7 cellular contexts compared by ENCODE assay signal in genomic region chr12:6915023-6915788, GRCh38. TPM values are rescaled to one million over a fixed set of nuclear protein-coding genes. Genes with fewer than 3 reads are reported as not detected.
DNase-seq lines count a peak whose midpoint lies in the region; ATAC-seq and TF ChIP-seq lines count a peak whose summit lies in the region.
"Had no signal": no experiment of that assay in that cellular context is flagged by ENCODE, and none has a peak within 500 bp of the region (broad histone marks: within the 10 kb centered on the region; RNA-seq: fewer than 3 reads in every experiment).

No MANE protein-coding gene starts in this region.

- WGBS in esophagus squamous epithelium, 2 donors = 17 to 18% methylated on average over 14 of the region's 26 CpGs
- 17 to 25% (median 18%) methylated on average over 25 to 26 of the region's 26 CpGs for WGBS in stomach, 5 donors

- TF ChIP-seq POLR2A in esophagus squamous epithelium (IDR thresholded peaks at IDR 0.05) (no peak), stomach (IDR thresholded peaks at IDR 0.05) (no peak)

- ATAC-seq in HG03139 (IDR thresholded peaks at IDR 0.05; ENCODE audit: unreplicated experiment) = no peak

- intact Hi-C loops in esophagus squamous epithelium (cut with DNase I) = no loop called here
- intact Hi-C loops in stomach (cut with DNase I; ENCODE audit: low total_unique reads) = no loop called here

- DNase-seq in Caki2 (ENCODE audit: low read depth) (peak; percentile 67), NCI-H226 (peak; percentile 44), esophagus squamous epithelium (lab: John Stamatoyannopoulos, UW) (no peak), stomach (no peak), mucosa of gallbladder (ENCODE audit: low spot score) (no peak)

- H3K9me3 ChIP-seq in esophagus squamous epithelium = no peaks in the 10 kb centered on the region
- H3K9me3 ChIP-seq in stomach = no peaks in the 10 kb centered on the region

- H3K27me3 ChIP-seq in esophagus squamous epithelium (peaks cover 0 to 10% (median 0%) of the 10 kb centered on the region in 4 donors), stomach (peaks cover 0 to 32% (median 11%) of the 10 kb centered on the region in 3 donors)

- in situ Hi-C loops in Caki2 (cut with HindIII; ENCODE audit: low pct_unique_long_range_greater_than_20kb, low sequenced_read_pairs) = no loop called here

- H3K4me3 ChIP-seq in esophagus squamous epithelium (peak overlapping the region; percentile 50 to 77 (median 62)), stomach (peak overlapping the region; percentile 63 to 82 (median 78))

- H3K4me1 ChIP-seq in esophagus squamous epithelium = peaks cover 13 to 28% (median 14%) of the 10 kb centered on the region in 3 donors
- peaks cover 18 to 30% (median 26%) of the 10 kb centered on the region in 4 donors for H3K4me1 ChIP-seq in stomach

- TF ChIP-seq EP300 in stomach (IDR thresholded peaks at IDR 0.05) = no peak

- TF ChIP-seq CTCF in esophagus squamous epithelium (IDR thresholded peaks at IDR 0.05) = no peak
- no peak for TF ChIP-seq CTCF in stomach (IDR thresholded peaks at IDR 0.05)

- H3K36me3 ChIP-seq in esophagus squamous epithelium (peaks cover 0 to 33% (median 0%) of the 10 kb centered on the region in 3 donors), stomach (peaks cover 0 to 36% (median 25%) of the 10 kb centered on the region in 4 donors)

- H3K27ac ChIP-seq in esophagus squamous epithelium (peak overlapping the region; percentile 53 to 89 (median 80)), stomach (peak overlapping the region; percentile 20 to 88 (median 82))

RNA-seq across cellular contexts. Expression of gene ENO2, which starts 0.8 kb away (rescaled TPM):
- total RNA-seq in Caki2 (2014; rRNA removed; shearing (Covaris generic); ENCODE audit: low replicate concordance) = 91.9 and 127 TPM in 2 replicates
- total RNA-seq in esophagus squamous epithelium (1 to 10 TPM; 5.0 to 8.0 (median 5.5) TPM), stomach (10 to 100 TPM in 2 of 5 donors, 1 to 10 TPM in 3; 2.3 to 62.9 (median 8.6) TPM), mucosa of gallbladder (30.5 TPM)
- polyA plus RNA-seq in stomach = 10 to 100 TPM in 2 of 3 donors, 1 to 10 TPM in 1; 9.3 to 19.7 (median 10.1) TPM

RNA-seq across cellular contexts. Expression of gene LRRC23, which starts 10.6 kb away (rescaled TPM):
- 25.4 and 37.8 TPM in 2 replicates for total RNA-seq in Caki2 (2014; rRNA removed; shearing (Covaris generic); ENCODE audit: low replicate concordance)
- total RNA-seq in esophagus squamous epithelium = 1 to 10 TPM; 2.3 to 5.9 (median 4.8) TPM
- total RNA-seq in stomach = 10 to 100 TPM in 1 of 5 donors, 1 to 10 TPM in 3, not detected in 1; 5.3 to 20.4 (median 9.0) TPM
- polyA plus RNA-seq in stomach = 10 to 100 TPM in 1 of 3 donors, 1 to 10 TPM in 2; 8.0 to 11.0 (median 9.0) TPM
- 13.1 TPM for total RNA-seq in mucosa of gallbladder

RNA-seq across cellular contexts. Expression of gene ATN1, which starts 12.6 kb away (rescaled TPM):
- total RNA-seq in Caki2 (2014; rRNA removed; shearing (Covaris generic); ENCODE audit: low replicate concordance) = 0.84 and 2.8 TPM in 2 replicates
- 10 to 100 TPM; 12.2 to 28.8 (median 22.2) TPM for total RNA-seq in esophagus squamous epithelium
- 100 to 1,000 TPM in 3 of 5 donors, 10 to 100 TPM in 2; 23.3 to 694 (median 291) TPM for total RNA-seq in stomach
- 10 to 100 TPM; 44.4 to 57.4 (median 48.8) TPM for polyA plus RNA-seq in stomach
- 153 TPM for total RNA-seq in mucosa of gallbladder

RNA-seq across cellular contexts. Expression of gene RNU7-1, which starts 28.4 kb away (rescaled TPM):
- total RNA-seq in Caki2 (2014; rRNA removed; shearing (Covaris generic); ENCODE audit: low replicate concordance) = not detected in 2 replicates
- not detected for total RNA-seq in esophagus squamous epithelium
- not detected for total RNA-seq in stomach
- polyA plus RNA-seq in stomach = not detected
- total RNA-seq in mucosa of gallbladder = not detected
- total RNA-seq: T-helper 1 cell treated with Interleukin-12 subunit alpha and Interleukin-12 subunit beta and Interleukin-4 antibody, amounts not matched to agents 30 ng/mL and 1 ng/mL, for 36 hours had no signal

RNA-seq across cellular contexts. Expression of gene C12orf57, which starts 28.6 kb away (rescaled TPM):
- 105 and 107 TPM in 2 replicates for total RNA-seq in Caki2 (2014; rRNA removed; shearing (Covaris generic); ENCODE audit: low replicate concordance)
- total RNA-seq in esophagus squamous epithelium (100 to 1,000 TPM; 110 to 377 (median 156) TPM), stomach (100 to 1,000 TPM; 155 to 453 (median 306) TPM), mucosa of gallbladder (265 TPM)
- 100 to 1,000 TPM; 418 to 621 (median 443) TPM for polyA plus RNA-seq in stomach

Comparison
In these comparisons a context has a peak if more than half of its experiments do, and no peak if none do; other contexts are left out.
1. DNase-seq: peak in Caki2 (single experiment) and NCI-H226 (single experiment); none in esophagus squamous epithelium (single experiment), stomach (single experiment) and mucosa of gallbladder (single experiment).